Comparison of ENCODE assay signal across 8 cellular contexts in the genomic region with DNA sequence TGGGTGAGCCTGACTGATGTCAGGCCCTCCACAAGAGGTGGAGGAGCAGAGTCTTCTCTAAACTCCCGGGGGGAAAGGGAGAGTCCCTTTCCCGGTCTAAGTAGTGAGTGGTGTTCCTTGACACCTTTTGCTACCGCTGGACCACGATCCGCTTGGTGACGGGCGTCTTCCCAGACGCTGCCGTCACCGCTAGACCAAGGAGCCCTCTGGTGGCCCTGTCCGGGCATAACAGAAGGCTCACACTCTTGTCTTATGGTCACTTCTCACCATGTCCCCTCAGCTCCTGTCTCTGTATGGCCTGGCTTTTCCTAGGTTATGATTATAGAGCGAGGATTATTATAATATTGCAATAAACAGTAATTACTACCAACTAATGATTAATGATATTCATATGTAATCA. TPM values are rescaled to one million over a fixed set of nuclear protein-coding genes. Genes with fewer than 3 reads are reported as not detected.
A peak's percentile ranks its signal among the peaks of the same experiment; 100 is the strongest.
DNase-seq lines count a peak whose midpoint lies in the region; ATAC-seq, FAIRE-seq and TF ChIP-seq lines count a peak whose summit lies in the region.
"Not testable (repeated sequence)": the region's sequence is repeated elsewhere in the genome, so short reads cannot be mapped to it uniquely, and the experiment has no call there.

No MANE protein-coding gene starts in this region.

- not testable (repeated sequence) for FAIRE-seq in bronchial epithelial cell (lab: Jason Lieb, UNC)

- peak; percentile 37 for TF ChIP-seq CTCF in GM12865 (IDR thresholded peaks at IDR 0.05; ENCODE audit: insufficient read depth, low read depth, low read length, missing control alignments)
- TF ChIP-seq CTCF in bronchial epithelial cell (IDR thresholded peaks at IDR 0.05; ENCODE audit: insufficient read depth, low read length, severe bottlenecking): peak; percentile 67
- peak; percentile 65 to 82 (median 74) for TF ChIP-seq CTCF in heart left ventricle (IDR thresholded peaks at IDR 0.05)
- TF ChIP-seq CTCF in vagina (IDR thresholded peaks at IDR 0.05): peak in 2 of 3 experiments; percentile 31 to 71

- peaks cover 0 to 15% (median 0%) of the 10 kb centered on the region in 5 donors for H3K36me3 Mint-ChIP-seq in naive thymus-derived CD4-positive, alpha-beta T cell

- H3K4me1 Mint-ChIP-seq in naive thymus-derived CD4-positive, alpha-beta T cell: peaks cover 3 to 12% (median 10%) of the 10 kb centered on the region in 7 donors

- H3K27me3 Mint-ChIP-seq in naive thymus-derived CD4-positive, alpha-beta T cell: not testable (repeated sequence)

- H3K4me3 ChIP-seq in GM12865 (ENCODE audit: low read depth, low read length); bronchial epithelial cell (ENCODE audit: low read depth, low read length); heart left ventricle; naive thymus-derived CD4-positive, alpha-beta T cell (ENCODE audit: low read length); vagina: not testable (repeated sequence)

- ATAC-seq in heart left ventricle; naive thymus-derived CD4-positive, alpha-beta T cell: not testable (repeated sequence)

- H3K4me3 Mint-ChIP-seq in naive thymus-derived CD4-positive, alpha-beta T cell: peak overlapping the region in 1 of 10 donors; percentile 14

- not testable (repeated sequence) for TF ChIP-seq POLR2A in heart left ventricle (IDR thresholded peaks at IDR 0.05); vagina (IDR thresholded peaks at IDR 0.05)

- peak; percentile 16 for DNase-seq in GM12865 (ENCODE audit: low read depth)
- DNase-seq in SK-N-DZ (ENCODE audit: low spot score): peak; percentile 43
- peak; percentile 44 for DNase-seq in activated T-cell treated with anti-CD3 and anti-CD28 coated beads for 1 hour (ENCODE audit: low read depth)
- DNase-seq in bronchial epithelial cell (ENCODE audit: low read depth): peak; percentile 19
- DNase-seq in heart left ventricle: peak; percentile 29 to 79 (median 58)
- peak; percentile 30 to 65 (median 54) for DNase-seq in naive thymus-derived CD4-positive, alpha-beta T cell
- DNase-seq in stimulated activated CD4-positive, alpha-beta T cell treated with anti-CD3 and anti-CD28 coated beads, Interleukin-1b, Interleukin-23, amount 100 ng/mL, for 48 hours: peak; percentile 25
- not testable (repeated sequence) for DNase-seq in vagina (ENCODE audit: extremely low spot score in 2 of 2)

- whole genome bisulfite sequencing in heart left ventricle, 4 donors: 15 to 23% (median 17%) methylated on average over 12 of the region's 12 CpGs

- H3K27me3 ChIP-seq in bronchial epithelial cell (ENCODE audit: control insufficient read depth, insufficient read depth, low read length); heart left ventricle; naive thymus-derived CD4-positive, alpha-beta T cell (ENCODE audit: control insufficient read depth in 2 of 2, insufficient read depth in 2 of 2, low read length in 2 of 2); vagina: not testable (repeated sequence)

- H3K27ac ChIP-seq in heart left ventricle; naive thymus-derived CD4-positive, alpha-beta T cell (ENCODE audit: low read depth, low read length); vagina: not testable (repeated sequence)

- CTCF ChIA-PET in naive thymus-derived CD4-positive, alpha-beta T cell (lab: Charles Lee): interaction anchor here (0.6 to 6.8 kb wide), 7 partner anchors 48 to 94 kb away, joined by 3 to 138 read pairs (median 10); no protein-coding TSS in a partner anchor

- not testable (repeated sequence) for H3K36me3 ChIP-seq in bronchial epithelial cell (ENCODE audit: control insufficient read depth, insufficient read depth, low read length); heart left ventricle; naive thymus-derived CD4-positive, alpha-beta T cell (ENCODE audit: control insufficient read depth in 2 of 3, insufficient read depth in 3 of 3, low read length in 3 of 3); vagina

- POLR2A ChIA-PET in naive thymus-derived CD4-positive, alpha-beta T cell (lab: Charles Lee): interaction anchor here (0.7 to 3.3 kb wide), 6 partner anchors 43 to 93 kb away, joined by 3 to 21 read pairs (median 3); no protein-coding TSS in a partner anchor

- not testable (repeated sequence) for H3K4me1 ChIP-seq in heart left ventricle; naive thymus-derived CD4-positive, alpha-beta T cell (ENCODE audit: control insufficient read depth in 2 of 2, insufficient read depth in 2 of 2, low read length in 2 of 2); vagina

- H3K9me3 Mint-ChIP-seq in naive thymus-derived CD4-positive, alpha-beta T cell: not testable (repeated sequence)

- H3K27ac Mint-ChIP-seq in naive thymus-derived CD4-positive, alpha-beta T cell: peak overlapping the region in 2 of 9 donors; percentile 33 to 66

- not testable (repeated sequence) for H3K9me3 ChIP-seq in heart left ventricle; naive thymus-derived CD4-positive, alpha-beta T cell (ENCODE audit: control insufficient read depth in 2 of 3, low read length in 3 of 3); vagina

- intact Hi-C loops in heart left ventricle (cut with DNase I): loop anchor here in 8 of 10 donors (2.0 to 10.0 kb wide), 6 partner anchors 41 to 91 kb away; partner anchors contain the start of gene SPATA2L (in 4 of the 8)
- intact Hi-C loops in naive thymus-derived CD4-positive, alpha-beta T cell (cut with micrococcal nuclease): loop anchor here (1.0 kb wide), 4 partner anchors 68 to 93 kb away; no protein-coding TSS in a partner anchor
- intact Hi-C loops in vagina (cut with DNase I): not testable (repeated sequence)

RNA-seq across cellular contexts. Expression of gene FANCA, which starts 23.4 kb away (rescaled TPM):
- polyA plus RNA-seq in SK-N-DZ (2014; cell fraction: cytosol; rRNA removed): 104 and 130 TPM in 2 replicates
- 682 and 973 TPM in 2 replicates for polyA plus RNA-seq in SK-N-DZ (2014; cell fraction: nucleus; rRNA removed)
- total RNA-seq in bronchial epithelial cell (0.79 and 1.2 TPM in 2 replicates), heart left ventricle (10 to 100 TPM in 1 of 9 donors, 1 to 10 TPM in 4, under 1 TPM in 4; 0.50 to 10.1 (median 1.0) TPM), vagina (12.0 TPM)
- polyA plus RNA-seq in heart left ventricle: 1 to 10 TPM; 1.1 to 4.0 TPM
- total RNA-seq in naive thymus-derived CD4-positive, alpha-beta T cell: 100 to 1,000 TPM in 1 of 5 experiments, 10 to 100 TPM in 1, 1 to 10 TPM in 3; 3.5 to 111 (median 7.9) TPM
- 1 to 10 TPM in 1 of 2 donors, under 1 TPM in 1; 0.59 to 3.4 TPM for polyA plus RNA-seq in naive thymus-derived CD4-positive, alpha-beta T cell

RNA-seq across cellular contexts. Expression of gene SPIRE2, which starts 35.2 kb away (rescaled TPM):
- 32.1 and 39.3 TPM in 2 replicates for polyA plus RNA-seq in SK-N-DZ (2014; cell fraction: cytosol; rRNA removed)
- 117 and 125 TPM in 2 replicates for polyA plus RNA-seq in SK-N-DZ (2014; cell fraction: nucleus; rRNA removed)
- 0.79 and 1.7 TPM in 2 replicates for total RNA-seq in bronchial epithelial cell
- total RNA-seq in heart left ventricle: 1 to 10 TPM in 6 of 9 donors, under 1 TPM in 3; 0.31 to 2.3 (median 1.3) TPM
- under 1 TPM; 0.53 to 0.55 TPM for polyA plus RNA-seq in heart left ventricle
- 1 to 10 TPM; 1.2 to 3.5 (median 3.0) TPM for total RNA-seq in naive thymus-derived CD4-positive, alpha-beta T cell
- under 1 TPM; 0.32 to 0.35 TPM for polyA plus RNA-seq in naive thymus-derived CD4-positive, alpha-beta T cell
- 2.2 TPM for total RNA-seq in vagina
